Comparison of ENCODE assay signal across 8 cellular contexts in the genomic region with DNA sequence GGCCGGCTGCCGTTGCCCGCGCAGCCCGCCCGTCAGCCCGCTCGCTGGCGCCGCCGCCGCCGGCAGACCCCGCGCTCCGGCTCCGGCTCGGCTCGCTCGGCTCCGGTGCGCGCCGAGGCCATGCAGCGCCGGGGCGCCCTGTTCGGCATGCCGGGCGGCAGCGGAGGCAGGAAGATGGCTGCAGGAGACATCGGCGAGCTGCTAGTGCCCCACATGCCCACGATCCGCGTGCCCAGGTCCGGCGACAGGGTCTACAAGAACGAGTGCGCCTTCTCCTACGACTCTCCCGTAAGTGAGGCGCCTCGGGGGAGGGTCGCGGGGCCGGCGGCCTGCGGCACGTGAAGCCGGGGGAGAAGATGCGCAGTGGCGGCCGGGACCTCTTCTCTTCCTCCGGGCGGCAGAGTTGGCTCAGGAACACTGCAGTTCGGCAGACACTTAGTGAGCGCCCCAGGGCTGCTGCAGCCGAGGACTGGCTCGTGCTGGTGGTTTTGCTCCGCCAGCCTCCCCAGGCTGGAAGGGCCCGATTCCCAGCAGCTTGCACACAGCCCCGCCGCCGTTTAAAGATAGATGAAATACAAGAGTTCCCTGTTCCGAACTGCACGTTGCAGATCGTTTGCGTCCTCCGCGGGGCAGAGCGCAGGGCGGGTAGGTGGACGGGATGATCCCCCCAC. TPM values are rescaled to one million over a fixed set of nuclear protein-coding genes. Genes with fewer than 3 reads are reported as not detected.
DNase-seq lines count a peak whose midpoint lies in the region; ATAC-seq and TF ChIP-seq lines count a peak whose summit lies in the region.

No MANE protein-coding gene starts in this region.

- no peaks in the 10 kb centered on the region for H3K9me3 Mint-ChIP-seq in nephron progenitor cell
- no peaks in the 10 kb centered on the region for H3K9me3 Mint-ChIP-seq in stimulated activated naive CD8-positive, alpha-beta T cell treated with anti-CD3 and anti-CD28 coated beads, Interleukin-15, amount 100 ng/mL, for 72 hours

- no peak for TF ChIP-seq EP300 in Ishikawa (IDR thresholded peaks at IDR 0.05; ENCODE audit: borderline replicate concordance)

- H3K27me3 Mint-ChIP-seq in nephron progenitor cell (ENCODE audit: low read depth, poor library complexity), result no peaks in the 10 kb centered on the region
- peaks cover 11% of the 10 kb centered on the region for H3K27me3 Mint-ChIP-seq in stimulated activated naive CD8-positive, alpha-beta T cell treated with anti-CD3 and anti-CD28 coated beads, Interleukin-15, amount 100 ng/mL, for 72 hours

- peak; percentile 66 for ATAC-seq in GM21717 (IDR thresholded peaks at IDR 0.05; ENCODE audit: unreplicated experiment)
- peak; percentile 78 for ATAC-seq in stimulated activated naive CD8-positive, alpha-beta T cell treated with anti-CD3 and anti-CD28 coated beads, Interleukin-15, amount 100 ng/mL, for 72 hours

- peak overlapping the region; percentile 88 for H3K4me3 ChIP-seq in fibroblast of the aortic adventitia (ENCODE audit: low read depth, low read length)

- DNase-seq in EH (ENCODE audit: low read depth), result peak; percentile 90
- DNase-seq in RPMI7951 (ENCODE audit: low read depth), result peak; percentile 86
- peak; percentile 57 for DNase-seq in activated effector memory CD4-positive, alpha-beta T cell treated with Interleukin-2 at 50 U/mL for 16 hours
- peak; percentile 81 for DNase-seq in fibroblast of the aortic adventitia (ENCODE audit: low read depth)
- peak; percentile 73 for DNase-seq in nephron progenitor cell
- DNase-seq in stimulated activated naive CD8-positive, alpha-beta T cell treated with anti-CD3 and anti-CD28 coated beads, Interleukin-15, amount 100 ng/mL, for 72 hours, result peak; percentile 67 to 71

- peak; percentile 47 for TF ChIP-seq RAD21 in Ishikawa (IDR thresholded peaks at IDR 0.05; ENCODE audit: low read depth)

- peak overlapping the region; percentile 99 for H3K4me3 Mint-ChIP-seq in nephron progenitor cell
- H3K4me3 Mint-ChIP-seq in stimulated activated naive CD8-positive, alpha-beta T cell treated with anti-CD3 and anti-CD28 coated beads, Interleukin-15, amount 100 ng/mL, for 72 hours, result peak overlapping the region; percentile 84 to 92

- peaks cover 36% of the 10 kb centered on the region for H3K4me1 Mint-ChIP-seq in nephron progenitor cell
- peaks cover 42% of the 10 kb centered on the region for H3K4me1 Mint-ChIP-seq in stimulated activated naive CD8-positive, alpha-beta T cell treated with anti-CD3 and anti-CD28 coated beads, Interleukin-15, amount 100 ng/mL, for 72 hours

- H3K27ac Mint-ChIP-seq in nephron progenitor cell, result peak overlapping the region; percentile 99
- H3K27ac Mint-ChIP-seq in stimulated activated naive CD8-positive, alpha-beta T cell treated with anti-CD3 and anti-CD28 coated beads, Interleukin-15, amount 100 ng/mL, for 72 hours, result peak overlapping the region; percentile 8 to 95

- H3K36me3 Mint-ChIP-seq in nephron progenitor cell (ENCODE audit: low read depth), result peaks cover 28% of the 10 kb centered on the region

- TF ChIP-seq CTCF in fibroblast of the aortic adventitia (IDR thresholded peaks at IDR 0.05; ENCODE audit: insufficient read depth, low read length) (peak; percentile 4), nephron progenitor cell (IDR thresholded peaks at IDR 0.05) (no peak)

TF ChIP-seq in Ishikawa, 13 proteins besides CTCF, POLR2A, EP300 and RAD21:
- TF ChIP-seq TCF12 (IDR thresholded peaks at IDR 0.05; ENCODE audit: low read depth) (no peak), YY1 (IDR thresholded peaks at IDR 0.05; ENCODE audit: low read depth) (peak; percentile 80), CREB1 (IDR thresholded peaks at IDR 0.05; ENCODE audit: low read depth) (no peak), FOXM1 (IDR thresholded peaks at IDR 0.05; ENCODE audit: borderline replicate concordance, low read depth) (no peak), REST (IDR thresholded peaks at IDR 0.05; ENCODE audit: low read depth) (no peak), NFIC (IDR thresholded peaks at IDR 0.05) (no peak), CEBPB (IDR thresholded peaks at IDR 0.05) (no peak), ZBTB7A (IDR thresholded peaks at IDR 0.05; ENCODE audit: low read depth) (peak; percentile 53; the same call in 1 of the 2 replicates), EGR1 (IDR thresholded peaks at IDR 0.05) (no peak), USF1 (IDR thresholded peaks at IDR 0.05) (peak; percentile 53; the same call in 1 of the 2 replicates), TEAD4 (IDR thresholded peaks at IDR 0.05) (peak; percentile 38), TAF1 (IDR thresholded peaks at IDR 0.05; ENCODE audit: low read depth) (peak; percentile 53; the same call in 1 of the 2 replicates)
- TF ChIP-seq, protein P1, sequence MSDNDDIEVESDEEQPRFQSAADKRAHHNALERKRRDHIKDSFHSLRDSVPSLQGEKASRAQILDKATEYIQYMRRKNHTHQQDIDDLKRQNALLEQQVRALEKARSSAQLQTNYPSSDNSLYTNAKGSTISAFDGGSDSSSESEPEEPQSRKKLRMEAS (IDR thresholded peaks at IDR 0.05), result peak; percentile 85
TF ChIP-seq in Ishikawa: peak in this region for 6.

RNA-seq across cellular contexts. Expression of gene USP13, which starts 0.4 kb away (rescaled TPM):
- total RNA-seq in RPMI7951 (2014; rRNA removed; shearing (Covaris generic)), result 13.8 and 16.2 TPM in 2 replicates
- total RNA-seq in fibroblast of the aortic adventitia (ENCODE audit: low replicate concordance), result 14.4 and 36.8 TPM in 2 replicates

RNA-seq across cellular contexts. Expression of gene NDUFB5, which starts 48.6 kb away (rescaled TPM):
- 222 TPM in 2 replicates for total RNA-seq in RPMI7951 (2014; rRNA removed; shearing (Covaris generic))
- total RNA-seq in fibroblast of the aortic adventitia (ENCODE audit: low replicate concordance), result 135 and 148 TPM in 2 replicates

RNA-seq across cellular contexts. Expression of gene MRPL47, which starts 48.8 kb away (rescaled TPM):
- total RNA-seq in RPMI7951 (2014; rRNA removed; shearing (Covaris generic)), result 95.4 and 107 TPM in 2 replicates
- total RNA-seq in fibroblast of the aortic adventitia (ENCODE audit: low replicate concordance), result 40.6 and 43.7 TPM in 2 replicates

Comparison
In these comparisons a context has a peak if more than half of its experiments do, and no peak if none do; other contexts are left out.
1. Peak in every context shown above with its lines: DNase-seq, ATAC-seq and H3K4me3 ChIP-seq.